ENCODE assay signal across 25 cellular contexts in the genomic region with DNA sequence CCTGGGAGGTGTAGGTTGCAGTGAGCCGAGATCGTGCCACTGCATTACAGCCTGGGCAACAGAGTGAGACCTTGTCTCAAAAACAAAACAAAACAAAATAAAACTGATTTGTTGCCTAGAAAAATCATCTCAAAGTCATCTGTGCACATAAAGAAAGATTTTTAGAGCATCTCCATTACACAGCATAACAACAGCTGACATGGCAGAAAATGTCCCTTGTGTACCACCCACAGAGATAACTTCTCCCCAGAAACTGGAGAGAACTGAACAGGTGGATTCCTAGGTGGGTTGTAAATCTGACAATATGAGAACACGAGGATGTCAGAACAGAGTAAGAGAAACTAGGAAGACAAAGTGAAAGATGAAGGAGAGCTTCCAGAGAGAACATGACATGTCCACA.
"Had no signal": no experiment of that assay in that cellular context is flagged by ENCODE, and none has a peak within 500 bp of the region (broad histone marks: within the 10 kb centered on the region; RNA-seq: fewer than 3 reads in every experiment).

No MANE protein-coding gene starts in this region.

- H3K4me3 ChIP-seq: colonic mucosa, esophagus squamous epithelium, gastrocnemius medialis, heart right ventricle, left lung, lower lobe of right lung, mucosa of descending colon had no signal

- H3K27ac ChIP-seq: colonic mucosa, epithelial cell of prostate, esophagus squamous epithelium, gastrocnemius medialis, heart right ventricle, left lung, lower lobe of right lung had no signal

- H3K9me3 ChIP-seq: colonic mucosa, lower lobe of right lung had no signal

- DNase-seq: colonic mucosa; cortex of kidney; effector CD8-positive, alpha-beta T cell; effector memory CD8-positive, alpha-beta T cell; endodermal cell; esophagus squamous epithelium; foreskin melanocyte; gastrocnemius medialis; glutamatergic neuron; head of caudate nucleus; heart right ventricle; hippocampal formation; left cardiac atrium; left lung; left ventricle myocardium superior; lower lobe of right lung; mesenchymal stem cell; mucosa of descending colon had no signal

- ATAC-seq: effector memory CD8-positive, alpha-beta T cell; esophagus mucosa; gastrocnemius medialis; heart right ventricle; left cardiac atrium; left lung; left ventricle myocardium superior; lower lobe of right lung; mucosa of descending colon had no signal

- H3K4me3 Mint-ChIP-seq: dendritic cell treated with granulocyte-macrophage colony-stimulating factor and Interleukin-4, amounts not matched to agents 40 ng/mL and 50 ng/mL, for 4 days; effector memory CD8-positive, alpha-beta T cell; endodermal cell; mesothelial cell of epicardium had no signal

- H3K27me3 Mint-ChIP-seq: dendritic cell treated with granulocyte-macrophage colony-stimulating factor and Interleukin-4, amounts not matched to agents 40 ng/mL and 50 ng/mL, for 4 days; effector memory CD8-positive, alpha-beta T cell had no signal

- H3K27ac Mint-ChIP-seq: dendritic cell treated with granulocyte-macrophage colony-stimulating factor and Interleukin-4, amounts not matched to agents 40 ng/mL and 50 ng/mL, for 4 days; effector memory CD8-positive, alpha-beta T cell; endodermal cell; mesothelial cell of epicardium had no signal

- H3K27me3 ChIP-seq: colonic mucosa, esophagus squamous epithelium, gastrocnemius medialis, heart right ventricle, left lung had no signal

- FAIRE-seq: endometrium, islet of Langerhans, keratinocyte had no signal

- H3K4me1 ChIP-seq: colonic mucosa, left lung, lower lobe of right lung had no signal

- H3K36me3 ChIP-seq: colonic mucosa, gastrocnemius medialis, heart right ventricle, left lung, lower lobe of right lung had no signal
